Comparison of ENCODE assay signal across 21 cellular contexts in genomic region chr10:6232846-6233724, GRCh38. TPM values are rescaled to one million over a fixed set of nuclear protein-coding genes. Genes with fewer than 3 reads are reported as not detected.
DNase-seq lines count a peak whose midpoint lies in the region; ATAC-seq and TF ChIP-seq lines count a peak whose summit lies in the region.
"Had no signal": no experiment of that assay in that cellular context is flagged by ENCODE, and none has a peak within 500 bp of the region (broad histone marks: within the 10 kb centered on the region; RNA-seq: fewer than 3 reads in every experiment).

No MANE protein-coding gene starts in this region.

- no peak overlapping the region for H2AK5ac ChIP-seq in trophoblast cell (ENCODE audit: low read length)

- no peak overlapping the region for H3K4me3 ChIP-seq in trophoblast cell (ENCODE audit: low read depth, low read length)
- H3K4me3 ChIP-seq: body of pancreas, transverse colon had no signal

- no peak overlapping the region for H2BK5ac ChIP-seq in trophoblast cell (ENCODE audit: low read depth, low read length, poor library complexity)

- H3K27ac ChIP-seq in trophoblast cell (ENCODE audit: low read depth, low read length): no peak overlapping the region
- H3K27ac ChIP-seq: body of pancreas, HL-60, transverse colon had no signal

- peak; percentile 10 for DNase-seq in CD14-positive monocyte (ENCODE audit: low spot score)
- peak; percentile 11 for DNase-seq in GM20000 (ENCODE audit: low spot score)
- peak; percentile 60 for DNase-seq in globus pallidus (ENCODE audit: low spot score)
- peak in 1 of 2 donors; percentile 36 for DNase-seq in trophoblast cell
- no peak for DNase-seq in stimulated activated naive CD4-positive, alpha-beta T cell treated with Interleukin-2 at 50 U/mL for 16 hours (lab: John Stamatoyannopoulos, UW)
- no peak for DNase-seq in NCI-H2171 treated with DMSO at 0.1 percent for 48 hours (lab: John Stamatoyannopoulos, UW)
- DNase-seq: activated B cell treated with CpG ODN at 0.5 μM for 24 hours; AML-193; body of pancreas; COR-L47; mesendoderm; naive thymus-derived CD8-positive, alpha-beta T cell; NCI-H1105 treated with DMSO at 0.1 percent for 48 hours; NCI-H2107; NCI-H510A treated with DMSO at 0.1 percent for 48 hours; T1000; transverse colon had no signal

- no peak for TF ChIP-seq CTCF in CD14-positive monocyte (IDR thresholded peaks at IDR 0.05)
- TF ChIP-seq CTCF in GM20000 (IDR thresholded peaks at IDR 0.05; ENCODE audit: extremely low read depth, missing control alignments): no peak

- H3K27me3 Mint-ChIP-seq in CD14-positive monocyte (ENCODE audit: low read depth in 3 of 3): no peaks in the 10 kb centered on the region
- H3K27me3 Mint-ChIP-seq: activated B cell treated with CpG ODN at 0.5 μM for 24 hours; activated naive CD8-positive, alpha-beta T cell; naive thymus-derived CD8-positive, alpha-beta T cell; stimulated activated memory B cell treated with anti-CD40 and anti-IgM and Interleukin-4, amounts not matched to agents 10 μg/mL and 1 μg/mL and 100 μg/mL, for 72 hours had no signal

- no peaks in the 10 kb centered on the region for H3K27me3 ChIP-seq in trophoblast cell (ENCODE audit: insufficient read depth, low read length)
- H3K27me3 ChIP-seq: body of pancreas, transverse colon had no signal

- no peaks in the 10 kb centered on the region for H3K79me2 ChIP-seq in trophoblast cell (ENCODE audit: control insufficient read depth, insufficient read depth, low read length, poor library complexity)

- H3K23ac ChIP-seq in trophoblast cell (ENCODE audit: low read length): no peak overlapping the region

- no peaks in the 10 kb centered on the region for H3K79me1 ChIP-seq in trophoblast cell (ENCODE audit: low read length)

- peaks cover 73 to 80% of the 10 kb centered on the region in 2 experiments for H3K36me3 ChIP-seq in trophoblast cell (ENCODE audit: control insufficient read depth in 1 of 2, insufficient read depth in 2 of 2, low read length in 2 of 2)

- no peak overlapping the region for H2BK12ac ChIP-seq in trophoblast cell (ENCODE audit: low read length)

- intact Hi-C loops in CD14-positive monocyte (cut with micrococcal nuclease): loop anchor here in 1 of 2 donors (10.0 kb wide), 1 partner anchor 172 kb away; no protein-coding TSS in a partner anchor

- H2BK120ac ChIP-seq in trophoblast cell (ENCODE audit: insufficient read depth, low read length, poor library complexity): no peak overlapping the region

- H3K4me2 ChIP-seq in trophoblast cell (ENCODE audit: low read length): no peak overlapping the region

- WGBS in trophoblast cell (ENCODE audit: extremely low coverage, insufficient coverage, insufficient read length): no CpG with 5 or more reads among the region's 28 CpGs

- ATAC-seq in HG03432 (IDR thresholded peaks at IDR 0.05; ENCODE audit: unreplicated experiment): no peak
- ATAC-seq: body of pancreas; naive thymus-derived CD8-positive, alpha-beta T cell; stimulated activated memory B cell treated with anti-CD40 and anti-IgM and Interleukin-4, amounts not matched to agents 10 μg/mL and 1 μg/mL and 100 μg/mL, for 72 hours had no signal

- H3K14ac ChIP-seq in trophoblast cell (ENCODE audit: low read length): no peak overlapping the region

- H3K9me3 ChIP-seq in trophoblast cell (ENCODE audit: insufficient read depth, low read depth, low read length): no peaks in the 10 kb centered on the region
- H3K9me3 ChIP-seq: body of pancreas, transverse colon had no signal

- H3K4me3 Mint-ChIP-seq in CD14-positive monocyte: no peak overlapping the region
- H3K4me3 Mint-ChIP-seq: activated B cell treated with CpG ODN at 0.5 μM for 24 hours; activated naive CD8-positive, alpha-beta T cell; naive thymus-derived CD8-positive, alpha-beta T cell; stimulated activated memory B cell treated with anti-CD40 and anti-IgM and Interleukin-4, amounts not matched to agents 10 μg/mL and 1 μg/mL and 100 μg/mL, for 72 hours had no signal

- H3K9me3 Mint-ChIP-seq in CD14-positive monocyte: no peaks in the 10 kb centered on the region
- H3K9me3 Mint-ChIP-seq: activated B cell treated with CpG ODN at 0.5 μM for 24 hours; naive thymus-derived CD8-positive, alpha-beta T cell; stimulated activated memory B cell treated with anti-CD40 and anti-IgM and Interleukin-4, amounts not matched to agents 10 μg/mL and 1 μg/mL and 100 μg/mL, for 72 hours had no signal

- no peaks in the 10 kb centered on the region for H3K4me1 ChIP-seq in trophoblast cell (ENCODE audit: control insufficient read depth in 1 of 2, insufficient read depth in 2 of 2, low read length in 2 of 2)
- H3K4me1 ChIP-seq: body of pancreas, transverse colon had no signal

- H3K4ac ChIP-seq in trophoblast cell (ENCODE audit: low read depth, low read length): no peak overlapping the region

- H4K91ac ChIP-seq in trophoblast cell (ENCODE audit: low read depth, low read length): no peak overlapping the region

- no peak overlapping the region for H3K9ac ChIP-seq in trophoblast cell (ENCODE audit: low read length)

- peak overlapping the region in 4 of 7 donors; percentile 17 to 62 (median 41) for H3K27ac Mint-ChIP-seq in CD14-positive monocyte
- H3K27ac Mint-ChIP-seq: activated B cell treated with CpG ODN at 0.5 μM for 24 hours; activated naive CD8-positive, alpha-beta T cell; stimulated activated memory B cell treated with anti-CD40 and anti-IgM and Interleukin-4, amounts not matched to agents 10 μg/mL and 1 μg/mL and 100 μg/mL, for 72 hours had no signal

- H4K12ac ChIP-seq in trophoblast cell (ENCODE audit: low read depth, low read length): no peak overlapping the region

- no peak overlapping the region for H2AFZ ChIP-seq in trophoblast cell (ENCODE audit: insufficient read depth, low read length, poor library complexity)

- H3K18ac ChIP-seq in trophoblast cell (ENCODE audit: low read length): peak overlapping the region; percentile 12

- H4K8ac ChIP-seq in trophoblast cell (ENCODE audit: low read depth, low read length): no peak overlapping the region

- no peaks in the 10 kb centered on the region for H3K4me1 Mint-ChIP-seq in CD14-positive monocyte
- H3K4me1 Mint-ChIP-seq: activated B cell treated with CpG ODN at 0.5 μM for 24 hours; stimulated activated memory B cell treated with anti-CD40 and anti-IgM and Interleukin-4, amounts not matched to agents 10 μg/mL and 1 μg/mL and 100 μg/mL, for 72 hours had no signal

- peaks cover 79 to 90% of the 10 kb centered on the region in 2 donors for H3K36me3 Mint-ChIP-seq in CD14-positive monocyte

RNA-seq across cellular contexts. Expression of gene PFKFB3, which starts 30.4 kb away (rescaled TPM):
- 10 to 100 TPM; 12.2 to 15.8 TPM for polyA plus RNA-seq in CD14-positive monocyte
- polyA plus RNA-seq in trophoblast cell (2013): 45.0 and 46.4 TPM in 2 replicates

Comparison
In these comparisons a context has a peak if more than half of its experiments do, and no peak if none do; other contexts are left out.
1. DNase-seq: peak in CD14-positive monocyte (single experiment), GM20000 (single experiment) and globus pallidus (single experiment); none in stimulated activated naive CD4-positive, alpha-beta T cell treated with Interleukin-2 at 50 U/mL for 16 hours (single experiment) and NCI-H2171 treated with DMSO at 0.1 percent for 48 hours (single experiment).